In genomic region chr5:5558102-5558501, GRCh38 we compare ENCODE assay signal across 16 cellular contexts.
DNase-seq lines count a peak whose midpoint lies in the region; ATAC-seq and TF ChIP-seq lines count a peak whose summit lies in the region.
"Had no signal": no experiment of that assay in that cellular context is flagged by ENCODE, and none has a peak within 500 bp of the region (broad histone marks: within the 10 kb centered on the region; RNA-seq: fewer than 3 reads in every experiment).

No MANE protein-coding gene starts in this region.

- WGBS in adrenal gland, 4 donors: 66 to 87% (median 69%) methylated on average over 5 to 6 of the region's 6 CpGs
- 85 to 89% methylated on average over 6 of the region's 6 CpGs for WGBS in endodermal cell (ENCODE audit: insufficient coverage in 1 of 2, insufficient read length in 1 of 2), 2 experiments

- TF ChIP-seq POLR2A in adrenal gland (IDR thresholded peaks at IDR 0.05): no peak

- H3K9me3 Mint-ChIP-seq in endodermal cell: peaks cover 21% of the 10 kb centered on the region

- H3K36me3 ChIP-seq in adrenal gland (replicated peaks in 1 of 2) (no peaks in the 10 kb centered on the region), endodermal cell (ENCODE audit: control insufficient read depth, insufficient read depth, low read length) (no peaks in the 10 kb centered on the region)
- H3K36me3 ChIP-seq: BLaER1, HAP-1 had no signal

- H3K4me1 ChIP-seq in adrenal gland (replicated peaks in 1 of 2) (no peaks in the 10 kb centered on the region), endodermal cell (ENCODE audit: control insufficient read depth, insufficient read depth, low read length) (no peaks in the 10 kb centered on the region)
- H3K4me1 ChIP-seq: BLaER1, Caco-2, HAP-1 had no signal

- peaks cover 3% of the 10 kb centered on the region for H3K36me3 Mint-ChIP-seq in endodermal cell (ENCODE audit: low read depth)
- H3K36me3 Mint-ChIP-seq: CD4-positive, CD25-positive, alpha-beta regulatory T cell; CD8-positive, alpha-beta T cell had no signal

- peaks cover 39% of the 10 kb centered on the region for H3K4me1 Mint-ChIP-seq in endodermal cell
- H3K4me1 Mint-ChIP-seq: CD4-positive, CD25-positive, alpha-beta regulatory T cell had no signal

- intact Hi-C loops in adrenal gland (cut with DNase I): no loop called here

- DNase-seq in NCI-H460 (ENCODE audit: extremely low read depth, low read depth) (peak; percentile 69), adrenal gland (peak in 4 of 7 donors; percentile 32 to 44 (median 40)), endodermal cell (no peak), NCI-H128 (lab: John Stamatoyannopoulos, UW; ENCODE audit: unreplicated experiment) (no peak), activated gamma-delta T cell treated with Interleukin-2 at 50 U/mL for 16 hours (no peak)
- DNase-seq: Caco-2; CD4-positive, CD25-positive, alpha-beta regulatory T cell; CD8-positive, alpha-beta T cell; DMS153; DND-41; HFFc6 had no signal

- TF ChIP-seq CTCF in adrenal gland (IDR thresholded peaks at IDR 0.05) (no peak), endodermal cell (conservative IDR thresholded peaks at IDR 0.05) (no peak)

- peak overlapping the region; percentile 11 for H3K27ac Mint-ChIP-seq in endodermal cell
- H3K27ac Mint-ChIP-seq: CD4-positive, CD25-positive, alpha-beta regulatory T cell; CD8-positive, alpha-beta T cell; GM23338; HFFc6 had no signal

- no peaks in the 10 kb centered on the region for H3K27me3 ChIP-seq in adrenal gland
- no peaks in the 10 kb centered on the region for H3K27me3 ChIP-seq in endodermal cell (ENCODE audit: control insufficient read depth, insufficient read depth, low read length, poor library complexity, severe bottlenecking)
- H3K27me3 ChIP-seq: BLaER1 had no signal

- H3K27ac ChIP-seq in adrenal gland (no peak overlapping the region), endodermal cell (ENCODE audit: low read depth, low read length) (no peak overlapping the region)
- H3K27ac ChIP-seq: BLaER1, C4-2B had no signal

- H3K9me3 ChIP-seq in adrenal gland (replicated peaks in 1 of 3): no peaks in the 10 kb centered on the region
- peaks cover 6% of the 10 kb centered on the region for H3K9me3 ChIP-seq in endodermal cell (ENCODE audit: control insufficient read depth, low read length)
- H3K9me3 ChIP-seq: Caco-2, HAP-1 had no signal

- no peak overlapping the region for H3K9ac ChIP-seq in endodermal cell (ENCODE audit: extremely low read depth, low read length, poor library complexity, severe bottlenecking)
- H3K9ac ChIP-seq: BLaER1 had no signal

- H3K4me3 ChIP-seq in adrenal gland (no peak overlapping the region), endodermal cell (ENCODE audit: low read length) (no peak overlapping the region)
- H3K4me3 ChIP-seq: BLaER1, GM23338, HAP-1 had no signal

- ATAC-seq in GM21360 (IDR thresholded peaks at IDR 0.05; ENCODE audit: unreplicated experiment): no peak
- ATAC-seq: CD8-positive, alpha-beta T cell; GM23338 had no signal

- H3K27me3 Mint-ChIP-seq in endodermal cell (ENCODE audit: insufficient read depth): peaks cover 2% of the 10 kb centered on the region
- H3K27me3 Mint-ChIP-seq: CD4-positive, CD25-positive, alpha-beta regulatory T cell had no signal

- H3K4me3 Mint-ChIP-seq in endodermal cell: no peak overlapping the region
- H3K4me3 Mint-ChIP-seq: CD4-positive, CD25-positive, alpha-beta regulatory T cell; CD8-positive, alpha-beta T cell; GM23338; HFFc6 had no signal

Comparison
In these comparisons a context has a peak if more than half of its experiments do, and no peak if none do; other contexts are left out.
1. DNase-seq: peak in NCI-H460 (single experiment) and adrenal gland (4 of 7); none in endodermal cell (single experiment), NCI-H128 (single experiment) and activated gamma-delta T cell treated with Interleukin-2 at 50 U/mL for 16 hours (single experiment).